8 cellular contexts compared by ENCODE assay signal in genomic region chr19:5891938-5892771, GRCh38. TPM values are rescaled to one million over a fixed set of nuclear protein-coding genes. Genes with fewer than 3 reads are reported as not detected.
A peak's percentile ranks its signal among the peaks of the same experiment; 100 is the strongest.
DNase-seq lines count a peak whose midpoint lies in the region; ATAC-seq and TF ChIP-seq lines count a peak whose summit lies in the region.

No MANE protein-coding gene starts in this region.

- no peaks in the 10 kb centered on the region for H3K27me3 ChIP-seq in iPS-15b (ENCODE audit: control insufficient read depth, insufficient read depth, low read length)
- no peaks in the 10 kb centered on the region for H3K27me3 ChIP-seq in stomach smooth muscle (ENCODE audit: control insufficient read depth in 1 of 2, insufficient read depth in 2 of 2, low read length in 2 of 2)

- TF ChIP-seq CTCF in HFF-Myc (IDR thresholded peaks at IDR 0.05; ENCODE audit: low read depth, low read length, missing control alignments), result peak; percentile 72

- H3K27ac Mint-ChIP-seq in activated T-helper 17 cell treated with anti-CD3 and anti-CD28 coated beads, Interleukin-2, amount 50 U/mL, for 72 hours, result no peak overlapping the region

- ATAC-seq in activated T-helper 17 cell treated with anti-CD3 and anti-CD28 coated beads, Interleukin-2, amount 50 U/mL, for 72 hours (replicated peaks), result peak; percentile 58
- ATAC-seq in HG03095 (IDR thresholded peaks at IDR 0.05; ENCODE audit: unreplicated experiment) (no peak), GM18909 (IDR thresholded peaks at IDR 0.05; ENCODE audit: poor library complexity, unreplicated experiment) (no peak)

- peaks cover 16% of the 10 kb centered on the region for H3K36me3 ChIP-seq in iPS-15b (ENCODE audit: control insufficient read depth, insufficient read depth, low read length)
- peaks cover 6 to 15% of the 10 kb centered on the region in 2 donors for H3K36me3 ChIP-seq in stomach smooth muscle (ENCODE audit: control insufficient read depth in 2 of 2, insufficient read depth in 2 of 2, low read length in 2 of 2)

- no peaks in the 10 kb centered on the region for H3K4me1 Mint-ChIP-seq in activated T-helper 17 cell treated with anti-CD3 and anti-CD28 coated beads, Interleukin-2, amount 50 U/mL, for 72 hours

- H3K9ac ChIP-seq in iPS-15b (ENCODE audit: low read depth, low read length) (no peak overlapping the region), stomach smooth muscle (ENCODE audit: low read length in 2 of 2) (peak overlapping the region; percentile 21 to 28)

- H3K27ac ChIP-seq in stomach smooth muscle (ENCODE audit: low read length), result no peak overlapping the region

- H3K4me1 ChIP-seq in iPS-15b (ENCODE audit: control insufficient read depth, insufficient read depth, low read length), result peaks cover 5% of the 10 kb centered on the region
- peaks cover 25% of the 10 kb centered on the region for H3K4me1 ChIP-seq in stomach smooth muscle (ENCODE audit: control insufficient read depth, insufficient read depth, low read length)

- H3K27me3 Mint-ChIP-seq in activated T-helper 17 cell treated with anti-CD3 and anti-CD28 coated beads, Interleukin-2, amount 50 U/mL, for 72 hours, result peaks cover 6% of the 10 kb centered on the region

- H3K36me3 Mint-ChIP-seq in activated T-helper 17 cell treated with anti-CD3 and anti-CD28 coated beads, Interleukin-2, amount 50 U/mL, for 72 hours (ENCODE audit: low read depth), result peaks cover 5% of the 10 kb centered on the region

- peak; percentile 19 for DNase-seq in Caki2 (ENCODE audit: low read depth)
- DNase-seq in HFF-Myc (ENCODE audit: extremely low read depth, low read depth), result no peak
- DNase-seq in NCI-H526 treated with DMSO at 0.1 percent for 48 hours (lab: John Stamatoyannopoulos, UW), result no peak

- no peaks in the 10 kb centered on the region for H3K9me3 ChIP-seq in iPS-15b (ENCODE audit: control insufficient read depth, insufficient read depth, low read length)
- H3K9me3 ChIP-seq in stomach smooth muscle (ENCODE audit: control insufficient read depth in 2 of 2, low read length in 2 of 2), result no peaks in the 10 kb centered on the region

- H3K4me3 ChIP-seq in HFF-Myc (replicated peaks; ENCODE audit: low read depth, low read length) (no peak overlapping the region), iPS-15b (ENCODE audit: low read depth, low read length) (peak overlapping the region; percentile 2), stomach smooth muscle (ENCODE audit: low read length in 2 of 2) (peak overlapping the region; percentile 35 to 52)

- no peaks in the 10 kb centered on the region for H3K9me3 Mint-ChIP-seq in activated T-helper 17 cell treated with anti-CD3 and anti-CD28 coated beads, Interleukin-2, amount 50 U/mL, for 72 hours

- H3K4me3 Mint-ChIP-seq in activated T-helper 17 cell treated with anti-CD3 and anti-CD28 coated beads, Interleukin-2, amount 50 U/mL, for 72 hours, result no peak overlapping the region

- in situ Hi-C loops in Caki2 (cut with HindIII; ENCODE audit: low pct_unique_long_range_greater_than_20kb, low sequenced_read_pairs), result no loop called here

RNA-seq across cellular contexts. Expression of gene NDUFA11, which starts 11.4 kb away (rescaled TPM):
- 190 and 227 TPM in 2 replicates for total RNA-seq in Caki2 (2014; rRNA removed; shearing (Covaris generic); ENCODE audit: low replicate concordance)
- total RNA-seq in activated T-helper 17 cell treated with anti-CD3 and anti-CD28 coated beads, Interleukin-2, amount 50 U/mL, for 72 hours, result 100 to 1,000 TPM; 162 to 249 TPM

RNA-seq across cellular contexts. Expression of gene VMAC, which starts 12.5 kb away (rescaled TPM):
- total RNA-seq in Caki2 (2014; rRNA removed; shearing (Covaris generic); ENCODE audit: low replicate concordance), result 0.12 and 1.7 TPM in 2 replicates
- 1 to 10 TPM; 3.7 to 4.4 TPM for total RNA-seq in activated T-helper 17 cell treated with anti-CD3 and anti-CD28 coated beads, Interleukin-2, amount 50 U/mL, for 72 hours

RNA-seq across cellular contexts. Expression of gene FUT5, which starts 21.8 kb away (rescaled TPM):
- total RNA-seq in Caki2 (2014; rRNA removed; shearing (Covaris generic); ENCODE audit: low replicate concordance), result not detected in 2 replicates
- total RNA-seq in activated T-helper 17 cell treated with anti-CD3 and anti-CD28 coated beads, Interleukin-2, amount 50 U/mL, for 72 hours, result under 1 TPM in 1 of 2 donors, not detected in 1; 0.48 TPM

RNA-seq across cellular contexts. Expression of gene CAPS, which starts 21.9 kb away (rescaled TPM):
- 0.32 and 6.1 TPM in 2 replicates for total RNA-seq in Caki2 (2014; rRNA removed; shearing (Covaris generic); ENCODE audit: low replicate concordance)
- 1 to 10 TPM; 3.8 to 5.1 TPM for total RNA-seq in activated T-helper 17 cell treated with anti-CD3 and anti-CD28 coated beads, Interleukin-2, amount 50 U/mL, for 72 hours

RNA-seq across cellular contexts. Expression of gene FUT3, which starts 40.9 kb away (rescaled TPM):
- total RNA-seq in Caki2 (2014; rRNA removed; shearing (Covaris generic); ENCODE audit: low replicate concordance), result not detected in 2 replicates
- total RNA-seq in activated T-helper 17 cell treated with anti-CD3 and anti-CD28 coated beads, Interleukin-2, amount 50 U/mL, for 72 hours, result 1 to 10 TPM in 1 of 2 donors, not detected in 1; 1.4 TPM
